Comparison of ENCODE assay signal across 8 cellular contexts in the genomic region with DNA sequence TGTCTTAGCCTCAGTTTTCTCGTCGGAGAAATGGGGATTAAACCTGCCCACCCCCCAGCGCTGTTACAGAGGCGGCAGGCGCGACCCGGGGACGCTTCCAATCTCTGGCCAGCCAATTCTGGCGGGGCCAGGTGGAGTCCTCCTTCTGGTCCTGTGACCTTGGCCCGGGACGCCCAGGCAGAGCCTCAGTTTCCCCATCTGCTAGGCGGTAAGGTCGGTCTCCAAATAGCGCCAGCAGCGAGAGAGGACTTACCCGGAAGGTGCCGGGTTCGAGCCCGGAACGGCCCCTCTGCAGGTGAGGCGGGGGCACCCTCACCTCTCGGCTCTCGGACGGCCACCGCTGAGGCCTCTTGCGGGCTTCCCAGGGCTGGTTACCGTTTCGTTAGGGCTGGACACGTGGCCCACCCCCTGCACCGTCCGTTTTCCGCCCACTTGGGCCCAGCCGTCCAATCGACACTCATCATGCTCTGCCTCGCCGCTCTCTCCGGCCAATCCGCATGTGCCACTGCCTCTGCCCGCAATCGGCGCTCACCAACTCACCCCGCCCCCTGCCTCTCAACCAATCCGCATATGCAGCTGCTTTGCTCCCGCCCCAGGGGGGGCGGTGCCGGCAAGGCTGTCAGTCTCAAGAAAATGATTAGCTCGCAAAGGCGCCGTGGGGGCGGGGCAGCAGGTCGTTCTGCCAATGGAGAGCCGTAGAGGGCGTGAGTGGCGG. TPM values are rescaled to one million over a fixed set of nuclear protein-coding genes. Genes with fewer than 3 reads are reported as not detected.
A peak's percentile ranks its signal among the peaks of the same experiment; 100 is the strongest.
DNase-seq lines count a peak whose midpoint lies in the region; ATAC-seq and TF ChIP-seq lines count a peak whose summit lies in the region.

TSS of gene ISOC2 (minus strand) at position 384 of the 715 bp plus-strand sequence. CDS start 5,156 bp downstream, outside the sequence.

- H3K27me3 ChIP-seq in ACC112 (ENCODE audit: insufficient read depth, low read length) (no peaks in the 10 kb centered on the region), breast epithelium (no peaks in the 10 kb centered on the region), iPS-18a (ENCODE audit: control insufficient read depth, insufficient read depth, low read length) (peaks cover 21% of the 10 kb centered on the region), skeletal muscle satellite cell (ENCODE audit: control insufficient read depth, insufficient read depth, low read length) (no peaks in the 10 kb centered on the region)

- ATAC-seq in GM18870 (IDR thresholded peaks at IDR 0.05; ENCODE audit: unreplicated experiment) (peak; percentile 91), HG03135 (IDR thresholded peaks at IDR 0.05; ENCODE audit: unreplicated experiment) (peak; percentile 88)

- H3K27ac ChIP-seq in ACC112 (ENCODE audit: low read depth, low read length): peak within 1 kb of the TSS; percentile 72
- H3K27ac ChIP-seq in VCaP: peak within 1 kb of the TSS; percentile 92
- H3K27ac ChIP-seq in breast epithelium: peak within 1 kb of the TSS; percentile 90 to 95
- peak within 1 kb of the TSS; percentile 89 for H3K27ac ChIP-seq in iPS-18a (ENCODE audit: low read length)

- no peaks in the 10 kb centered on the region for H3K79me2 ChIP-seq in ACC112 (ENCODE audit: control insufficient read depth, insufficient read depth, low read length, unreplicated experiment)

- peak; percentile 99 for DNase-seq in NCI-H2196 treated with DMSO at 0.1 percent for 48 hours (lab: John Stamatoyannopoulos, UW; ENCODE audit: unreplicated experiment)
- DNase-seq in breast epithelium (ENCODE audit: low spot score in 2 of 2): peak; percentile 100

- peak within 1 kb of the TSS; percentile 93 for H3K4me3 ChIP-seq in ACC112 (ENCODE audit: low read depth, low read length)
- peak within 1 kb of the TSS; percentile 73 to 85 (median 81) for H3K4me3 ChIP-seq in breast epithelium
- H3K4me3 ChIP-seq in iPS-18a (ENCODE audit: low read length): peak within 1 kb of the TSS; percentile 86
- H3K4me3 ChIP-seq in skeletal muscle satellite cell (ENCODE audit: low read length): peak within 1 kb of the TSS; percentile 97

- TF ChIP-seq POLR2A in breast epithelium (IDR thresholded peaks at IDR 0.05): peak; percentile 35

- intact Hi-C loops in breast epithelium (cut with DNase I; ENCODE audit: low total_unique reads): no loop called here

- H3K4me2 ChIP-seq in skeletal muscle satellite cell (ENCODE audit: low read length): peak within 1 kb of the TSS; percentile 99

- H3K9me3 ChIP-seq in breast epithelium: no peaks in the 10 kb centered on the region
- H3K9me3 ChIP-seq in iPS-18a (ENCODE audit: control insufficient read depth, low read depth, low read length): no peaks in the 10 kb centered on the region
- H3K9me3 ChIP-seq in skeletal muscle satellite cell (replicated peaks; ENCODE audit: low read length): no peaks in the 10 kb centered on the region

- H3K4me1 ChIP-seq in ACC112 (ENCODE audit: control insufficient read depth, insufficient read depth, low read length, unreplicated experiment) (peaks cover 7% of the 10 kb centered on the region), breast epithelium (peaks cover 0 to 4% of the 10 kb centered on the region in 2 donors), iPS-18a (ENCODE audit: control insufficient read depth, low read depth, low read length) (peaks cover 5% of the 10 kb centered on the region), skeletal muscle satellite cell (ENCODE audit: control insufficient read depth, insufficient read depth, low read length) (peaks cover 25% of the 10 kb centered on the region)

- no peak within 1 kb of the TSS for H2AFZ ChIP-seq in ACC112 (ENCODE audit: low read length, unreplicated experiment)

- no peaks in the 10 kb centered on the region for H3K36me3 ChIP-seq in ACC112 (ENCODE audit: insufficient read depth, low read length)
- no peaks in the 10 kb centered on the region for H3K36me3 ChIP-seq in breast epithelium
- no peaks in the 10 kb centered on the region for H3K36me3 ChIP-seq in iPS-18a (ENCODE audit: control insufficient read depth, low read depth, low read length)
- H3K36me3 ChIP-seq in skeletal muscle satellite cell (ENCODE audit: insufficient read depth, low read length): no peaks in the 10 kb centered on the region

- TF ChIP-seq CTCF in VCaP (conservative IDR thresholded peaks at IDR 0.05): no peak
- no peak for TF ChIP-seq CTCF in breast epithelium (IDR thresholded peaks at IDR 0.05)

- H3K9ac ChIP-seq in iPS-18a (ENCODE audit: low read length) (peak within 1 kb of the TSS; percentile 75), skeletal muscle satellite cell (ENCODE audit: low read depth, low read length) (peak within 1 kb of the TSS; percentile 96)

RNA-seq across cellular contexts. Expression of gene ISOC2, which starts in this region (rescaled TPM):
- 10 to 100 TPM; 42.7 to 71.5 (median 57.0) TPM for total RNA-seq in breast epithelium
- 86.7 and 97.9 TPM in 2 replicates for total RNA-seq in skeletal muscle satellite cell (2012; rRNA removed)

Comparison
In these comparisons a context has a peak if more than half of its experiments do, and no peak if none do; other contexts are left out.
1. Peak in every context shown above with its lines: DNase-seq, ATAC-seq, H3K4me3 ChIP-seq and H3K27ac ChIP-seq.